Comparison of ENCODE assay signal across 1 cellular context in genomic region chr4:152486414-152487389, GRCh38.
TF ChIP-seq lines count a peak whose summit lies in the region.

No MANE protein-coding gene starts in this region.

TF ChIP-seq in HepG2, 621 proteins besides CTCF, POLR2A, EP300 and RAD21 (continued from another document and continues in another):
- peak; percentile 70; the same call in 1 of the 2 replicates for TF ChIP-seq SOX5 (CRISPR knock-in tag; IDR thresholded peaks at IDR 0.05; ENCODE audit: borderline replicate concordance)
- no peak for TF ChIP-seq SMAD1 (CRISPR knock-in tag; IDR thresholded peaks at IDR 0.05; ENCODE audit: borderline replicate concordance, low read depth)
- peak; percentile 68; the same call in 1 of the 2 replicates for TF ChIP-seq ELF3 (CRISPR knock-in tag; IDR thresholded peaks at IDR 0.05)
- TF ChIP-seq CREM (IDR thresholded peaks at IDR 0.05): peak; percentile 70
- TF ChIP-seq CREM (CRISPR knock-in tag; IDR thresholded peaks at IDR 0.05): no peak
- TF ChIP-seq ZBTB21 (CRISPR knock-in tag; IDR thresholded peaks at IDR 0.05): peak; percentile 66; the same call in 1 of the 2 replicates
- no peak for TF ChIP-seq LCORL (IDR thresholded peaks at IDR 0.05)
- TF ChIP-seq LCORL (CRISPR knock-in tag; IDR thresholded peaks at IDR 0.05): no peak
- TF ChIP-seq IRX3 (CRISPR knock-in tag; IDR thresholded peaks at IDR 0.05; ENCODE audit: borderline replicate concordance, low read depth): no peak
- TF ChIP-seq FOXO4 (CRISPR knock-in tag; conservative IDR thresholded peaks at IDR 0.05): no peak
- no peak for TF ChIP-seq SOX13 (IDR thresholded peaks at IDR 0.05)
- peak in 1 of 2 experiments; percentile 85; a peak in 2 of 4 replicates for TF ChIP-seq SOX13 (CRISPR knock-in tag; conservative IDR thresholded peaks at IDR 0.05 in 1 of 2, IDR thresholded peaks at IDR 0.05 in 1 of 2)
- no peak for TF ChIP-seq ZNF543 (CRISPR knock-in tag; IDR thresholded peaks at IDR 0.05)
- TF ChIP-seq ISL2 (CRISPR knock-in tag; IDR thresholded peaks at IDR 0.05): peak; percentile 82
- no peak for TF ChIP-seq MAZ (IDR thresholded peaks at IDR 0.05; ENCODE audit: borderline replicate concordance, low read depth, low read length)
- no peak for TF ChIP-seq MAZ (CRISPR knock-in tag; IDR thresholded peaks at IDR 0.05; ENCODE audit: low read depth)
- peak; percentile 30; the same call in 1 of the 2 replicates for TF ChIP-seq TCF7 (IDR thresholded peaks at IDR 0.05; ENCODE audit: low read depth)
- TF ChIP-seq FOXP1 (IDR thresholded peaks at IDR 0.05): no peak
- peak; percentile 71; the same call in 1 of the 2 replicates for TF ChIP-seq FOXP1 (CRISPR knock-in tag; IDR thresholded peaks at IDR 0.05)
- peak; percentile 75 for TF ChIP-seq FOXP4 (CRISPR knock-in tag; IDR thresholded peaks at IDR 0.05)
- TF ChIP-seq ZNF83 (CRISPR knock-in tag; IDR thresholded peaks at IDR 0.05; ENCODE audit: borderline replicate concordance): no peak
- no peak for TF ChIP-seq CREBL2 (CRISPR knock-in tag; IDR thresholded peaks at IDR 0.05; ENCODE audit: borderline replicate concordance)
- TF ChIP-seq TFE3 (CRISPR knock-in tag; IDR thresholded peaks at IDR 0.05): 0 out of 2 replicates have a peak, but pooled peaks have one; percentile 14
- no peak for TF ChIP-seq SNAPC5 (CRISPR knock-in tag; IDR thresholded peaks at IDR 0.05; ENCODE audit: borderline replicate concordance)
- TF ChIP-seq ARID4A (CRISPR knock-in tag; IDR thresholded peaks at IDR 0.05; ENCODE audit: borderline replicate concordance): no peak
- TF ChIP-seq BCL6 (CRISPR knock-in tag; IDR thresholded peaks at IDR 0.05): peak; percentile 52; the same call in 1 of the 2 replicates
- TF ChIP-seq ADNP (CRISPR knock-in tag; IDR thresholded peaks at IDR 0.05): no peak
- 0 out of 2 replicates have a peak, but pooled peaks have one; percentile 21 for TF ChIP-seq HNF4A (CRISPR knock-in tag; IDR thresholded peaks at IDR 0.05)
- TF ChIP-seq ZSCAN20 (CRISPR knock-in tag; IDR thresholded peaks at IDR 0.05; ENCODE audit: borderline replicate concordance): no peak
- no peak for TF ChIP-seq MYC (CRISPR knock-in tag; IDR thresholded peaks at IDR 0.05; ENCODE audit: borderline replicate concordance)
- TF ChIP-seq FOXO1 (CRISPR knock-in tag; IDR thresholded peaks at IDR 0.05): no peak; the same call in 1 of the 2 replicates
- TF ChIP-seq KLF9 (CRISPR knock-in tag; IDR thresholded peaks at IDR 0.05; ENCODE audit: low read depth): no peak
- TF ChIP-seq PHF21A (CRISPR knock-in tag; IDR thresholded peaks at IDR 0.05): no peak
- peak; percentile 29; the same call in 1 of the 2 replicates for TF ChIP-seq THRA (CRISPR knock-in tag; IDR thresholded peaks at IDR 0.05; ENCODE audit: borderline replicate concordance)
- no peak for TF ChIP-seq POLR2AphosphoS5 (IDR thresholded peaks at IDR 0.05; ENCODE audit: low read depth, low read length)
- peak; percentile 99 for TF ChIP-seq ASH2L (IDR thresholded peaks at IDR 0.05; ENCODE audit: insufficient read length, low read depth, low read length)
- no peak for TF ChIP-seq ZNF335 (CRISPR knock-in tag; IDR thresholded peaks at IDR 0.05)
- TF ChIP-seq HOXD1 (CRISPR knock-in tag; IDR thresholded peaks at IDR 0.05): no peak
- no peak for TF ChIP-seq SIN3B (IDR thresholded peaks at IDR 0.05; ENCODE audit: low read length)
- no peak for TF ChIP-seq MED8 (CRISPR knock-in tag; IDR thresholded peaks at IDR 0.05; ENCODE audit: insufficient replicate concordance)
- peak; percentile 91 for TF ChIP-seq KDM6A (CRISPR knock-in tag; IDR thresholded peaks at IDR 0.05; ENCODE audit: low read depth)
- TF ChIP-seq AFF4 (CRISPR knock-in tag; IDR thresholded peaks at IDR 0.05): no peak
- TF ChIP-seq PAXIP1 (CRISPR knock-in tag; conservative IDR thresholded peaks at IDR 0.05): peak; percentile 97
- TF ChIP-seq HMG20A (CRISPR knock-in tag; IDR thresholded peaks at IDR 0.05; ENCODE audit: borderline replicate concordance): peak; percentile 24; the same call in 1 of the 2 replicates
- peak; percentile 24; the same call in 1 of the 2 replicates for TF ChIP-seq TARDBP (CRISPR knock-in tag; IDR thresholded peaks at IDR 0.05)
- peak; percentile 59; the same call in 1 of the 2 replicates for TF ChIP-seq ZFP36L1 (CRISPR knock-in tag; IDR thresholded peaks at IDR 0.05)
